19 cellular contexts compared by ENCODE assay signal in the genomic region with DNA sequence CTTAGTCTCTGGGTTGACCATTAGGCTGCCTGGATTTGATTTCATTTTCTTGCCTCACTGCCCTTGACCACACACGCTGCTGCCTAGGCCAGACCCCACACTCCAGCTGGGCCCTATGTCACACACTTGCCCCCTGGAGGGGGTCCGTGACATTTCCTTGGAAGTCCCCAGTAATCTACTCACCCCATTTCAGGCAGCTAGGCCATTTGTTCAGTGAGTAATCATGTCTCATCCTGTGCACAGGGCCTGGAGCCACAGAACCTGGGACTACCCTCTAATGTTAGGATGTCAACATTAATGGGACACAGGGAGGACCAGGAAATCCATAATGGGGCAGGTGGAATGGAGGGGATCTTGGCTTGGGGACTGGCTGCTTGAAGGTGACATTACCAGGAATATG.
DNase-seq lines count a peak whose midpoint lies in the region; ATAC-seq, FAIRE-seq and TF ChIP-seq lines count a peak whose summit lies in the region.
"Had no signal": no experiment of that assay in that cellular context is flagged by ENCODE, and none has a peak within 500 bp of the region (broad histone marks: within the 10 kb centered on the region; RNA-seq: fewer than 3 reads in every experiment).

No MANE protein-coding gene starts in this region.

- no peak overlapping the region for H4K8ac ChIP-seq in mesendoderm (ENCODE audit: low read depth, low read length)

- peak overlapping the region in 4 of 7 donors; percentile 34 to 75 (median 52) for H3K27ac Mint-ChIP-seq in CD4-positive, alpha-beta memory T cell
- peak overlapping the region; percentile 6 for H3K27ac Mint-ChIP-seq in activated T-helper 1 cell treated with anti-CD3 and anti-CD28 coated beads, Interleukin-12 subunit alpha, Interleukin-12 subunit beta, Interleukin-2, Interleukin-4 antibody, amounts not matched to agents 30 ng/mL and 10 ng/mL and 1 ng/mL, durations not matched to agents 14 hours and 24 hours and 36 hours

- peaks cover 0 to 8% (median 4%) of the 10 kb centered on the region in 4 donors for H3K4me1 Mint-ChIP-seq in CD4-positive, alpha-beta memory T cell
- peaks cover 7% of the 10 kb centered on the region for H3K4me1 Mint-ChIP-seq in activated T-helper 1 cell treated with anti-CD3 and anti-CD28 coated beads, Interleukin-12 subunit alpha, Interleukin-12 subunit beta, Interleukin-2, Interleukin-4 antibody, amounts not matched to agents 30 ng/mL and 10 ng/mL and 1 ng/mL, durations not matched to agents 14 hours and 24 hours and 36 hours (ENCODE audit: low read depth)

- no peak overlapping the region for H2BK5ac ChIP-seq in mesendoderm (ENCODE audit: low read length)

- POLR2A ChIA-PET in CD4-positive, alpha-beta memory T cell (lab: Charles Lee; ENCODE audit: partially characterized antibody) = interaction anchor here (1.2 kb wide), 1 partner anchor 11 kb away, joined by 4 read pairs; no protein-coding TSS in a partner anchor

- H3K36me3 ChIP-seq in CD4-positive, alpha-beta memory T cell (ENCODE audit: insufficient read depth, low read length) = no peaks in the 10 kb centered on the region
- no peaks in the 10 kb centered on the region for H3K36me3 ChIP-seq in mesendoderm (ENCODE audit: control insufficient read depth, insufficient read depth, low read length)

- no peaks in the 10 kb centered on the region for H3K9me3 Mint-ChIP-seq in CD4-positive, alpha-beta memory T cell
- no peaks in the 10 kb centered on the region for H3K9me3 Mint-ChIP-seq in activated T-helper 1 cell treated with anti-CD3 and anti-CD28 coated beads, Interleukin-12 subunit alpha, Interleukin-12 subunit beta, Interleukin-2, Interleukin-4 antibody, amounts not matched to agents 30 ng/mL and 10 ng/mL and 1 ng/mL, durations not matched to agents 14 hours and 24 hours and 36 hours

- WGBS in mesendoderm (ENCODE audit: extremely low coverage, insufficient coverage, low lambda C conversion rate) = no CpG with 5 or more reads among the region's 2 CpGs

- no peak overlapping the region for H3K23ac ChIP-seq in mesendoderm (ENCODE audit: low read length)

- no peak for TF ChIP-seq POLR2A in H54 (IDR thresholded peaks at IDR 0.05; ENCODE audit: low read depth, low read length)

- H2AK5ac ChIP-seq in mesendoderm (ENCODE audit: low read length) = no peak overlapping the region

- H2BK15ac ChIP-seq in mesendoderm (replicated peaks; ENCODE audit: low read depth) = no peak overlapping the region

- H3K9ac ChIP-seq in mesendoderm (ENCODE audit: low read length) = no peak overlapping the region

- FAIRE-seq in H54 (lab: Jason Lieb, UNC) = no peak
- FAIRE-seq: A549, GM12878 had no signal

- no peaks in the 10 kb centered on the region for H3K4me1 ChIP-seq in CD4-positive, alpha-beta memory T cell (ENCODE audit: insufficient read depth, low read length)
- no peaks in the 10 kb centered on the region for H3K4me1 ChIP-seq in mesendoderm (ENCODE audit: control insufficient read depth, low read depth, low read length)
- H3K4me1 ChIP-seq: A549 had no signal

- intact Hi-C loops in CD4-positive, alpha-beta memory T cell (cut with micrococcal nuclease) = no loop called here
- intact Hi-C loops in activated T-helper 1 cell treated with anti-CD3 and anti-CD28 coated beads, Interleukin-12 subunit alpha, Interleukin-12 subunit beta, Interleukin-2, Interleukin-4 antibody, amounts not matched to agents 30 ng/mL and 10 ng/mL and 1 ng/mL, durations not matched to agents 14 hours and 24 hours and 36 hours (cut with micrococcal nuclease) = no loop called here

- no peak overlapping the region for H3K27ac ChIP-seq in CD4-positive, alpha-beta memory T cell (ENCODE audit: low read depth, low read length)
- no peak overlapping the region for H3K27ac ChIP-seq in mesendoderm (ENCODE audit: low read depth, low read length)
- H3K27ac ChIP-seq: A549 had no signal

- no peak overlapping the region for H3K4me2 ChIP-seq in mesendoderm (ENCODE audit: low read length)
- H3K4me2 ChIP-seq: A549 had no signal

- H3K79me1 ChIP-seq in mesendoderm (ENCODE audit: low read length) = no peaks in the 10 kb centered on the region

- H3K27me3 ChIP-seq in CD4-positive, alpha-beta memory T cell (ENCODE audit: insufficient read depth, low read length) = no peaks in the 10 kb centered on the region
- no peaks in the 10 kb centered on the region for H3K27me3 ChIP-seq in mesendoderm (ENCODE audit: insufficient read depth, low read length, poor library complexity)

- H3K27me3 Mint-ChIP-seq in CD4-positive, alpha-beta memory T cell = no peaks in the 10 kb centered on the region
- peaks cover 2% of the 10 kb centered on the region for H3K27me3 Mint-ChIP-seq in activated T-helper 1 cell treated with anti-CD3 and anti-CD28 coated beads, Interleukin-12 subunit alpha, Interleukin-12 subunit beta, Interleukin-2, Interleukin-4 antibody, amounts not matched to agents 30 ng/mL and 10 ng/mL and 1 ng/mL, durations not matched to agents 14 hours and 24 hours and 36 hours (ENCODE audit: insufficient read depth)

- H3K18ac ChIP-seq in mesendoderm (ENCODE audit: low read length) = no peak overlapping the region

- H4K5ac ChIP-seq in mesendoderm (ENCODE audit: low read length) = no peak overlapping the region

- H3K9me3 ChIP-seq in CD4-positive, alpha-beta memory T cell (ENCODE audit: control insufficient read depth in 1 of 2, low read length in 2 of 2) = no peaks in the 10 kb centered on the region
- H3K9me3 ChIP-seq: A549 had no signal

- H3K4me3 ChIP-seq in CD4-positive, alpha-beta memory T cell (ENCODE audit: low read length in 2 of 2) = no peak overlapping the region
- H3K4me3 ChIP-seq in mesendoderm (ENCODE audit: low read length) = no peak overlapping the region
- H3K4me3 ChIP-seq: A549, GM12878 had no signal

- no peak overlapping the region for H2BK120ac ChIP-seq in mesendoderm (ENCODE audit: low read depth, low read length)

- H3K79me2 ChIP-seq in mesendoderm (ENCODE audit: control insufficient read depth, insufficient read depth, low read length) = no peaks in the 10 kb centered on the region

- no peak for DNase-seq in CD4-positive, alpha-beta memory T cell
- DNase-seq in H54 (ENCODE audit: insufficient read length, low spot score) (peak; percentile 31), mesendoderm (peak; percentile 38)
- no peak for DNase-seq in activated T-helper 1 cell treated with anti-CD3 and anti-CD28 coated beads, Interleukin-12 subunit alpha, Interleukin-12 subunit beta, Interleukin-2, Interleukin-4 antibody, amounts not matched to agents 30 ng/mL and 10 ng/mL and 1 ng/mL, durations not matched to agents 14 hours and 24 hours and 36 hours (ENCODE audit: low spot score)
- DNase-seq: C1 segment of cervical spinal cord, DMS79 treated with DMSO at 0.1 percent for 48 hours, GF-D8, GOT3, KG1, NCI-H1048, NCI-H1436, NCI-H1930 had no signal

- H3K4ac ChIP-seq in mesendoderm (ENCODE audit: low read depth, low read length) = no peak overlapping the region

- ATAC-seq in GM19463 (IDR thresholded peaks at IDR 0.05; ENCODE audit: unreplicated experiment) (no peak), GM18511 (IDR thresholded peaks at IDR 0.05; ENCODE audit: unreplicated experiment) (no peak), HG02763 (IDR thresholded peaks at IDR 0.05; ENCODE audit: unreplicated experiment) (no peak), HG02852 (IDR thresholded peaks at IDR 0.05; ENCODE audit: unreplicated experiment) (no peak)
- ATAC-seq: A549, GM12878, Right ventricle myocardium inferior had no signal

- CTCF ChIA-PET in CD4-positive, alpha-beta memory T cell (lab: Charles Lee; ENCODE audit: partially characterized antibody) = interaction anchor here (1.2 to 2.7 kb wide), 2 partner anchors 11 to 22 kb away, joined by 3 to 10 read pairs; no protein-coding TSS in a partner anchor

- no peak overlapping the region for H3K4me3 Mint-ChIP-seq in CD4-positive, alpha-beta memory T cell
- H3K4me3 Mint-ChIP-seq in activated T-helper 1 cell treated with anti-CD3 and anti-CD28 coated beads, Interleukin-12 subunit alpha, Interleukin-12 subunit beta, Interleukin-2, Interleukin-4 antibody, amounts not matched to agents 30 ng/mL and 10 ng/mL and 1 ng/mL, durations not matched to agents 14 hours and 24 hours and 36 hours = no peak overlapping the region

- H3K56ac ChIP-seq in mesendoderm (ENCODE audit: low read length) = no peak overlapping the region

- no peaks in the 10 kb centered on the region for H3K36me3 Mint-ChIP-seq in CD4-positive, alpha-beta memory T cell
- no peaks in the 10 kb centered on the region for H3K36me3 Mint-ChIP-seq in activated T-helper 1 cell treated with anti-CD3 and anti-CD28 coated beads, Interleukin-12 subunit alpha, Interleukin-12 subunit beta, Interleukin-2, Interleukin-4 antibody, amounts not matched to agents 30 ng/mL and 10 ng/mL and 1 ng/mL, durations not matched to agents 14 hours and 24 hours and 36 hours (ENCODE audit: low read depth)

Comparison
In these comparisons a context has a peak if more than half of its experiments do, and no peak if none do; other contexts are left out.
1. DNase-seq: peak in H54 (single experiment) and mesendoderm (single experiment); none in CD4-positive, alpha-beta memory T cell (0 of 5) and activated T-helper 1 cell treated with anti-CD3 and anti-CD28 coated beads, Interleukin-12 subunit alpha, Interleukin-12 subunit beta, Interleukin-2, Interleukin-4 antibody, amounts not matched to agents 30 ng/mL and 10 ng/mL and 1 ng/mL, durations not matched to agents 14 hours and 24 hours and 36 hours (single experiment).